36 cellular contexts compared by ENCODE assay signal in genomic region chr20:17515053-17515452, GRCh38.
"Had no signal": no experiment of that assay in that cellular context is flagged by ENCODE, and none has a peak within 500 bp of the region (broad histone marks: within the 10 kb centered on the region; RNA-seq: fewer than 3 reads in every experiment).

No MANE protein-coding gene starts in this region.

- H3K4me2 ChIP-seq: KMS-11 had no signal

- DNase-seq: Karpas-422, Kasumi-1, KG1, MG63, MM.1S, MV-4-11, NCI-H1048, NCI-H1092, NCI-H1092 treated with DMSO at 0.1 percent for 48 hours, NCI-H1105, NCI-H1105 treated with DMSO at 0.1 percent for 48 hours, NCI-H1417, NCI-H1417 treated with DMSO at 0.1 percent for 48 hours, NCI-H1436, NCI-H1436 treated with DMSO at 0.1 percent for 48 hours, NCI-H146, NCI-H1694, NCI-H1694 treated with DMSO at 0.1 percent for 48 hours, NCI-H187, NCI-H187 treated with DMSO at 0.1 percent for 48 hours, NCI-H1930, NCI-H2029, NCI-H2029 treated with DMSO at 0.1 percent for 48 hours, NCI-H2081, NCI-H2081 treated with DMSO at 0.1 percent for 48 hours, NCI-H2107, NCI-H2171, NCI-H2171 treated with DMSO at 0.1 percent for 48 hours, NCI-H2227 treated with DMSO at 0.1 percent for 48 hours, NCI-H226, NCI-H345, NCI-H446, NCI-H446 treated with DMSO at 0.1 percent for 48 hours, NCI-H510A, NCI-H510A treated with DMSO at 0.1 percent for 48 hours had no signal

- H3K27me3 ChIP-seq: MG63 had no signal

- H3K9me3 ChIP-seq: MG63 had no signal

- H3K27ac ChIP-seq: KMS-11 had no signal

- H3K9ac ChIP-seq: KMS-11 had no signal

- H3K36me3 ChIP-seq: MG63 had no signal

- H3K4me3 ChIP-seq: MG63 had no signal
